1 cellular context compared by ENCODE assay signal in the genomic region with DNA sequence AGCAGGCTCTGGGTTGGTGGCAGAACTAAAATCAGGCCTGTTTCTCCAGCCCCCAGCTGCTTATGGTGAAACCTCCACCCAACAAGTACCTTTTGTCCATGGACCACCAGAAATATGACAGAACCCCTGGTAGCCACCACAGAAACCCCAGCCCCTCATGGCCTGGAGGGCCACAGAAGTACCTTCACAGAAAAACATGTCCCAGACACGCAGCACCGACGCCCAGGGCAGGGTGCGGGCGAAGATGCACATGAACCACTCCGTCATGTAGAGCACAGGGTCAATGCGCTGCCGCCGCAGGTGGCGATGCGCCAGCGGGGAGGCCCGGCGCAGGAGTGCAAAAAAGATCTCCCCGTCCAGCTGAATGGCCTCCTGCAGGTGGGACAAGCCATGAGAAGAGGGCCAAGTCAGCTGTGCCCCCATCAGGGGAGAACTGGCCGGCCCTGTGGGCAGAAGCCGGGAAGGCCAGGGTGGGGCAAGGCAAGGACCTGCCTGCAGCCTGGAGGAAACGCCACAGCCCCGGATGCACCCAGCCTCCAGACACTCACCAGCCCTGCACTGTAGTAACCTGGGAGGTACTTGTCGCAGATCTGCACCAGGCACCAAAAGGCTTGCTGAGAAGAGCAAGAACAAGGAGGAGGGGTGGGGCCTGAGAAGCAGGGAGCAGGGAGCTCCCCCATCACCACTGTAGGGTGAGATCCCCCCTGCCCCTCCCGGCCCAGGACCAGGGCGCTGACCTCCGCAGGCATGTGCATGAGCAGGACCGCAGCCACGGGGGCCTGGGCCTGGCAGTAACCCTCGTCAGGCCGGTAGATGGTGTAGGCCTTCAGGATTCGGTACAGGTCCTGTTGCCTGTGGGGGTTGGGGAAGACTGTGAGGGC.
TF ChIP-seq lines count a peak whose summit lies in the region.

No MANE protein-coding gene starts in this region.

TF ChIP-seq in IMR-90, 13 proteins besides CTCF, POLR2A, EP300 and RAD21:
- TF ChIP-seq MAFK (IDR thresholded peaks at IDR 0.05; ENCODE audit: low read depth, low read length), result no peak
- TF ChIP-seq SMC3 (IDR thresholded peaks at IDR 0.05; ENCODE audit: low read depth, low read length), result no peak
- no peak for TF ChIP-seq NFE2L2 (IDR thresholded peaks at IDR 0.05; ENCODE audit: low read depth, low read length)
- TF ChIP-seq RFX5 (IDR thresholded peaks at IDR 0.05; ENCODE audit: low read depth, low read length), result no peak
- no peak for TF ChIP-seq RCOR1 (IDR thresholded peaks at IDR 0.05; ENCODE audit: insufficient replicate concordance, low read length)
- TF ChIP-seq, protein P1, sequence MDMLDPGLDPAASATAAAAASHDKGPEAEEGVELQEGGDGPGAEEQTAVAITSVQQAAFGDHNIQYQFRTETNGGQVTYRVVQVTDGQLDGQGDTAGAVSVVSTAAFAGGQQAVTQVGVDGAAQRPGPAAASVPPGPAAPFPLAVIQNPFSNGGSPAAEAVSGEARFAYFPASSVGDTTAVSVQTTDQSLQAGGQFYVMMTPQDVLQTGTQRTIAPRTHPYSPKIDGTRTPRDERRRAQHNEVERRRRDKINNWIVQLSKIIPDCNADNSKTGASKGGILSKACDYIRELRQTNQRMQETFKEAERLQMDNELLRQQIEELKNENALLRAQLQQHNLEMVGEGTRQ (IDR thresholded peaks at IDR 0.05; ENCODE audit: low read depth, low read length), result no peak
- TF ChIP-seq CHD1 (IDR thresholded peaks at IDR 0.05; ENCODE audit: low read depth, low read length), result no peak
- TF ChIP-seq, protein P2, sequence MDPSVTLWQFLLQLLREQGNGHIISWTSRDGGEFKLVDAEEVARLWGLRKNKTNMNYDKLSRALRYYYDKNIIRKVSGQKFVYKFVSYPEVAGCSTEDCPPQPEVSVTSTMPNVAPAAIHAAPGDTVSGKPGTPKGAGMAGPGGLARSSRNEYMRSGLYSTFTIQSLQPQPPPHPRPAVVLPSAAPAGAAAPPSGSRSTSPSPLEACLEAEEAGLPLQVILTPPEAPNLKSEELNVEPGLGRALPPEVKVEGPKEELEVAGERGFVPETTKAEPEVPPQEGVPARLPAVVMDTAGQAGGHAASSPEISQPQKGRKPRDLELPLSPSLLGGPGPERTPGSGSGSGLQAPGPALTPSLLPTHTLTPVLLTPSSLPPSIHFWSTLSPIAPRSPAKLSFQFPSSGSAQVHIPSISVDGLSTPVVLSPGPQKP (IDR thresholded peaks at IDR 0.05; ENCODE audit: borderline replicate concordance, low read depth, low read length), result no peak
- no peak for TF ChIP-seq MAZ (IDR thresholded peaks at IDR 0.05; ENCODE audit: borderline replicate concordance, low read depth, low read length)
- no peak for TF ChIP-seq FOS (IDR thresholded peaks at IDR 0.05; ENCODE audit: low read depth, low read length)
- no peak for TF ChIP-seq MXI1 (IDR thresholded peaks at IDR 0.05; ENCODE audit: borderline replicate concordance, low read depth, low read length)
- TF ChIP-seq CEBPB (IDR thresholded peaks at IDR 0.05; ENCODE audit: low read depth, low read length), result no peak
- TF ChIP-seq BHLHE40 (IDR thresholded peaks at IDR 0.05; ENCODE audit: low read depth, low read length), result no peak
TF ChIP-seq in IMR-90: peak in this region for 0.
